ENCODE assay signal across 19 cellular contexts in the genomic region with DNA sequence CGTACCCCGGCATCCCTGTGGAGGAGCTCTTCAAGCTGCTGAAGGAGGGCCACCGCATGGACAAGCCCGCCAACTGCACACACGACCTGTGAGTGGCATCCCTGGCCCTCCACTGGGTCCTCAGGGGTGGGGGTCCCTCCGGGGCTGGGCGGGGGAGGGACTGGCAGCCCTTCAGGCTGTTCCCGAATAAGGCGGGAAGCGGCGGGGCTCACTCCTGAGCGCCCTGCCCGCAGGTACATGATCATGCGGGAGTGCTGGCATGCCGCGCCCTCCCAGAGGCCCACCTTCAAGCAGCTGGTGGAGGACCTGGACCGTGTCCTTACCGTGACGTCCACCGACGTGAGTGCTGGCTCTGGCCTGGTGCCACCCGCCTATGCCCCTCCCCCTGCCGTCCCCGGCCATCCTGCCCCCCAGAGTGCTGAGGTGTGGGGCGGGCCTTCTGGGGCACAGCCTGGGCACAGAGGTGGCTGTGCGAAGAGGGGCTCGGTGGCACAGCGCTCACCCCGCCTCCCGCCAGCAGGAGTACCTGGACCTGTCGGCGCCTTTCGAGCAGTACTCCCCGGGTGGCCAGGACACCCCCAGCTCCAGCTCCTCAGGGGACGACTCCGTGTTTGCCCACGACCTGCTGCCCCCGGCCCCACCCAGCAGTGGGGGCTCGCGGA. TPM values are rescaled to one million over a fixed set of nuclear protein-coding genes. Genes with fewer than 3 reads are reported as not detected.
A peak's percentile ranks its signal among the peaks of the same experiment; 100 is the strongest.
DNase-seq lines count a peak whose midpoint lies in the region; ATAC-seq, FAIRE-seq and TF ChIP-seq lines count a peak whose summit lies in the region.
"Had no signal": no experiment of that assay in that cellular context is flagged by ENCODE, and none has a peak within 500 bp of the region (broad histone marks: within the 10 kb centered on the region; RNA-seq: fewer than 3 reads in every experiment).

No MANE protein-coding gene starts in this region.

- H3K36me3 Mint-ChIP-seq in activated naive CD4-positive, alpha-beta T cell treated with anti-CD3 and anti-CD28 coated beads, Interleukin-2, amount 10 ng/mL, durations not matched to agents 7 days and 5 days, result no peaks in the 10 kb centered on the region
- H3K36me3 Mint-ChIP-seq in effector memory CD8-positive, alpha-beta T cell (ENCODE audit: insufficient read depth), result peaks cover 7% of the 10 kb centered on the region

- H3K4me2 ChIP-seq in BLaER1, result peak overlapping the region; percentile 47
- H3K4me2 ChIP-seq in BLaER1 treated with 17β-estradiol and CSF1 and Interleukin-3, amounts not matched to agents 10 nM and 100 nM, result peak overlapping the region in 8 of 11 experiments; percentile 26 to 66 (median 58); a peak in 13 of 22 replicates

- DNase-seq in activated naive CD4-positive, alpha-beta T cell treated with anti-CD3 and anti-CD28 coated beads, Interleukin-2, amount 10 ng/mL, durations not matched to agents 7 days and 5 days, result no peak
- no peak for DNase-seq in activated naive CD4-positive, alpha-beta T cell (lab: John Stamatoyannopoulos, UW)
- DNase-seq in kidney (peak; percentile 67), HPDE6-E6E7 (ENCODE audit: extremely low spot score) (no peak)
- no peak for DNase-seq in effector memory CD8-positive, alpha-beta T cell
- DNase-seq: CD4-positive, alpha-beta T cell; CD8-positive, alpha-beta memory T cell; DMS 273 treated with DMSO at 0.1 percent for 48 hours; GM23248; H7; HCEC 1CT had no signal

- H4K20me1 ChIP-seq in BLaER1, result peaks cover 66% of the 10 kb centered on the region
- peaks cover 0 to 66% (median 32%) of the 10 kb centered on the region in 11 experiments; a peak in 18 of 22 replicates for H4K20me1 ChIP-seq in BLaER1 treated with 17β-estradiol and CSF1 and Interleukin-3, amounts not matched to agents 10 nM and 100 nM

- peaks cover 12% of the 10 kb centered on the region; the same call in 1 of the 2 replicates for H3K36me3 ChIP-seq in BLaER1
- peaks cover 0 to 14% (median 8%) of the 10 kb centered on the region in 11 experiments; a peak in 9 of 22 replicates for H3K36me3 ChIP-seq in BLaER1 treated with 17β-estradiol and CSF1 and Interleukin-3, amounts not matched to agents 10 nM and 100 nM
- H3K36me3 ChIP-seq in kidney (ENCODE audit: control insufficient read depth in 1 of 2, insufficient read depth in 2 of 2, low read length in 2 of 2), result peaks cover 0 to 2% of the 10 kb centered on the region in 2 donors

- H3K4me3 Mint-ChIP-seq in activated naive CD4-positive, alpha-beta T cell treated with anti-CD3 and anti-CD28 coated beads, Interleukin-2, amount 10 ng/mL, durations not matched to agents 7 days and 5 days, result no peak overlapping the region
- no peak overlapping the region for H3K4me3 Mint-ChIP-seq in effector memory CD8-positive, alpha-beta T cell
- H3K4me3 Mint-ChIP-seq: CD14-positive monocyte; CD4-positive, alpha-beta T cell; CD8-positive, alpha-beta memory T cell had no signal

- H3K4me1 ChIP-seq in BLaER1, result peaks cover 61% of the 10 kb centered on the region
- H3K4me1 ChIP-seq in BLaER1 treated with 17β-estradiol and CSF1 and Interleukin-3, amounts not matched to agents 10 nM and 100 nM, result peaks cover 11 to 61% (median 50%) of the 10 kb centered on the region in 10 experiments
- no peaks in the 10 kb centered on the region for H3K4me1 ChIP-seq in kidney (ENCODE audit: control insufficient read depth in 1 of 2, insufficient read depth in 1 of 2, low read depth in 1 of 2, low read length in 2 of 2)

- H3K9ac ChIP-seq in BLaER1 (no peak overlapping the region), kidney (ENCODE audit: low read length in 2 of 2) (no peak overlapping the region)
- H3K9ac ChIP-seq in BLaER1 treated with 17β-estradiol and CSF1 and Interleukin-3, amounts not matched to agents 10 nM and 100 nM, result no peak overlapping the region; a peak in 1 of 22 replicates
- H3K9ac ChIP-seq: GM23248 had no signal

- H3K27ac Mint-ChIP-seq in activated naive CD4-positive, alpha-beta T cell treated with anti-CD3 and anti-CD28 coated beads, Interleukin-2, amount 10 ng/mL, durations not matched to agents 7 days and 5 days, result peak overlapping the region; percentile 11
- H3K27ac Mint-ChIP-seq in effector memory CD8-positive, alpha-beta T cell, result no peak overlapping the region
- H3K27ac Mint-ChIP-seq: CD14-positive monocyte; CD4-positive, alpha-beta T cell; CD8-positive, alpha-beta memory T cell had no signal

- no peaks in the 10 kb centered on the region for H3K4me1 Mint-ChIP-seq in activated naive CD4-positive, alpha-beta T cell treated with anti-CD3 and anti-CD28 coated beads, Interleukin-2, amount 10 ng/mL, durations not matched to agents 7 days and 5 days
- H3K4me1 Mint-ChIP-seq in effector memory CD8-positive, alpha-beta T cell (ENCODE audit: low read depth in 2 of 2), result peaks cover 0 to 2% of the 10 kb centered on the region in 2 donors
- H3K4me1 Mint-ChIP-seq: CD8-positive, alpha-beta memory T cell had no signal

- no peaks in the 10 kb centered on the region for H3K9me3 Mint-ChIP-seq in activated naive CD4-positive, alpha-beta T cell treated with anti-CD3 and anti-CD28 coated beads, Interleukin-2, amount 10 ng/mL, durations not matched to agents 7 days and 5 days
- no peaks in the 10 kb centered on the region for H3K9me3 Mint-ChIP-seq in effector memory CD8-positive, alpha-beta T cell
- H3K9me3 Mint-ChIP-seq: CD4-positive, alpha-beta T cell; CD8-positive, alpha-beta memory T cell had no signal

- no peak overlapping the region for H3K27ac ChIP-seq in BLaER1
- no peak overlapping the region for H3K27ac ChIP-seq in BLaER1 treated with 17β-estradiol and CSF1 and Interleukin-3, amounts not matched to agents 10 nM and 100 nM
- H3K27ac ChIP-seq in kidney (ENCODE audit: low read depth in 2 of 2, low read length in 2 of 2), result no peak overlapping the region
- H3K27ac ChIP-seq: GM23248 had no signal

- no peak for ATAC-seq in HG02798 (IDR thresholded peaks at IDR 0.05; ENCODE audit: poor library complexity, unreplicated experiment)
- no peak for ATAC-seq in effector memory CD8-positive, alpha-beta T cell (replicated peaks)

- H3K9me3 ChIP-seq in BLaER1 (no peaks in the 10 kb centered on the region), kidney (ENCODE audit: control insufficient read depth in 1 of 2, low read length in 2 of 2) (no peaks in the 10 kb centered on the region)
- no peaks in the 10 kb centered on the region for H3K9me3 ChIP-seq in BLaER1 treated with 17β-estradiol and CSF1 and Interleukin-3, amounts not matched to agents 10 nM and 100 nM (replicated peaks in 1 of 11)

- no peak for FAIRE-seq in kidney (lab: Jason Lieb, UNC)
- FAIRE-seq: D721Med, G401.6, GM12892, H1 had no signal

- H3K4me3 ChIP-seq in BLaER1 (no peak overlapping the region), kidney (ENCODE audit: low read length in 2 of 2) (no peak overlapping the region)
- no peak overlapping the region for H3K4me3 ChIP-seq in BLaER1 treated with 17β-estradiol and CSF1 and Interleukin-3, amounts not matched to agents 10 nM and 100 nM
- H3K4me3 ChIP-seq: GM23248 had no signal

- H3K27me3 Mint-ChIP-seq in activated naive CD4-positive, alpha-beta T cell treated with anti-CD3 and anti-CD28 coated beads, Interleukin-2, amount 10 ng/mL, durations not matched to agents 7 days and 5 days, result no peaks in the 10 kb centered on the region
- H3K27me3 Mint-ChIP-seq in effector memory CD8-positive, alpha-beta T cell, result no peaks in the 10 kb centered on the region
- H3K27me3 Mint-ChIP-seq: CD4-positive, alpha-beta T cell; CD8-positive, alpha-beta memory T cell had no signal

- 0 out of 2 replicates have a peak, but pooled peaks cover 4% of the 10 kb centered on the region for H3K27me3 ChIP-seq in BLaER1
- no peaks in the 10 kb centered on the region for H3K27me3 ChIP-seq in BLaER1 treated with 17β-estradiol and CSF1 and Interleukin-3, amounts not matched to agents 10 nM and 100 nM

- CTCF ChIA-PET in activated naive CD4-positive, alpha-beta T cell treated with anti-CD3 and anti-CD28 coated beads, Interleukin-2, amount 10 ng/mL, durations not matched to agents 7 days and 5 days (lab: Charles Lee), result interaction anchor here (1.2 kb wide), 1 partner anchor 58 kb away, joined by 3 read pairs; no protein-coding TSS in a partner anchor

- no peak for TF ChIP-seq CTCF in kidney (IDR thresholded peaks at IDR 0.05; ENCODE audit: borderline replicate concordance, extremely low read depth, insufficient read depth)

- intact Hi-C loops in kidney (cut with DNase I), result no loop called here

RNA-seq across cellular contexts. Expression of gene FGFR3, which starts 13.6 kb away (rescaled TPM):
- total RNA-seq in kidney, result 25.5 TPM
- polyA plus RNA-seq in kidney (ENCODE audit: insufficient read depth, low read depth, low replicate concordance), result 28.5 TPM
- polyA plus RNA-seq: CD14-positive monocyte; CD8-positive, alpha-beta memory T cell had no signal

RNA-seq across cellular contexts. Expression of gene LETM1, which starts 49.2 kb away (rescaled TPM):
- 46.4 TPM for total RNA-seq in kidney
- 20.0 TPM for polyA plus RNA-seq in kidney (ENCODE audit: insufficient read depth, low read depth, low replicate concordance)
